Comparison of ENCODE assay signal across 9 cellular contexts in genomic region chr7:122305475-122306319, GRCh38. TPM values are rescaled to one million over a fixed set of nuclear protein-coding genes. Genes with fewer than 3 reads are reported as not detected.
DNase-seq lines count a peak whose midpoint lies in the region; ATAC-seq and TF ChIP-seq lines count a peak whose summit lies in the region.
"Had no signal": no experiment of that assay in that cellular context is flagged by ENCODE, and none has a peak within 500 bp of the region (broad histone marks: within the 10 kb centered on the region; RNA-seq: fewer than 3 reads in every experiment).

No MANE protein-coding gene starts in this region.

- H3K27me3 ChIP-seq in HUES6 (ENCODE audit: control insufficient read depth, insufficient read depth, low read length): peaks cover 100% of the 10 kb centered on the region
- H3K27me3 ChIP-seq in gastrocnemius medialis: peaks cover 97 to 98% (median 98%) of the 10 kb centered on the region in 3 donors
- H3K27me3 ChIP-seq in effector memory CD4-positive, alpha-beta T cell (replicated peaks; ENCODE audit: control insufficient read depth, insufficient read depth, low read length, poor library complexity, severe bottlenecking): peaks cover 20% of the 10 kb centered on the region

- intact Hi-C loops in left ventricle myocardium superior (cut with micrococcal nuclease) (no loop called here), gastrocnemius medialis (cut with DNase I; ENCODE audit: low total_unique reads) (loop anchor here (2.0 kb wide), 1 partner anchor 161 kb away; the partner anchor contains the start of gene AASS)

- H3K9ac ChIP-seq in HUES6 (ENCODE audit: low read length): no peak overlapping the region

- H3K4me3 ChIP-seq in HUES6 (ENCODE audit: low read depth, low read length) (peak overlapping the region; percentile 58), gastrocnemius medialis (peak overlapping the region; percentile 44 to 64 (median 48))
- H3K4me3 ChIP-seq in effector memory CD4-positive, alpha-beta T cell (ENCODE audit: insufficient read depth, low read depth, low read length, poor library complexity, severe bottlenecking): no peak overlapping the region

- DNase-seq in NCI-H748 (lab: John Stamatoyannopoulos, UW; ENCODE audit: unreplicated experiment): peak; percentile 93
- peak; percentile 31 for DNase-seq in left ventricle myocardium superior
- no peak for DNase-seq in gastrocnemius medialis
- DNase-seq in iPS-NIHi7 (ENCODE audit: extremely low spot score): no peak
- DNase-seq in effector memory CD4-positive, alpha-beta T cell: no peak
- no peak for DNase-seq in omental fat pad (ENCODE audit: low spot score)
- DNase-seq: naive thymus-derived CD4-positive, alpha-beta T cell had no signal

- TF ChIP-seq POLR2A in gastrocnemius medialis (IDR thresholded peaks at IDR 0.05): no peak

- TF ChIP-seq CTCF in gastrocnemius medialis (IDR thresholded peaks at IDR 0.05 in 4 of 5, conservative IDR thresholded peaks at IDR 0.05 in 1 of 5) (no peak), omental fat pad (IDR thresholded peaks at IDR 0.05) (no peak)

- H3K36me3 ChIP-seq in HUES6 (ENCODE audit: control insufficient read depth, insufficient read depth, low read length): no peaks in the 10 kb centered on the region
- H3K36me3 ChIP-seq in gastrocnemius medialis: no peaks in the 10 kb centered on the region
- H3K36me3 ChIP-seq in effector memory CD4-positive, alpha-beta T cell (ENCODE audit: control insufficient read depth, insufficient read depth, low read length): no peaks in the 10 kb centered on the region

- H3K4me1 ChIP-seq in HUES6 (ENCODE audit: control insufficient read depth, insufficient read depth, low read length): peaks cover 43% of the 10 kb centered on the region
- H3K4me1 ChIP-seq in gastrocnemius medialis: peaks cover 18 to 20% of the 10 kb centered on the region in 2 donors
- no peaks in the 10 kb centered on the region for H3K4me1 ChIP-seq in effector memory CD4-positive, alpha-beta T cell (ENCODE audit: control insufficient read depth, insufficient read depth, low read length, poor library complexity, severe bottlenecking)

- no peak overlapping the region for H3K27ac ChIP-seq in HUES6 (ENCODE audit: low read depth, low read length)
- H3K27ac ChIP-seq in gastrocnemius medialis: no peak overlapping the region
- no peak overlapping the region for H3K27ac ChIP-seq in effector memory CD4-positive, alpha-beta T cell (ENCODE audit: insufficient read depth, low read length, poor library complexity, severe bottlenecking)

- in situ Hi-C loops in gastrocnemius medialis (cut with MboI; ENCODE audit: low sequenced_read_pairs in 4 of 4): no loop called here

- ATAC-seq in left ventricle myocardium superior (no peak), gastrocnemius medialis (no peak), omental fat pad (ENCODE audit: low FRiP score) (no peak)
- ATAC-seq: naive thymus-derived CD4-positive, alpha-beta T cell had no signal

- no peaks in the 10 kb centered on the region for H3K9me3 ChIP-seq in HUES6 (ENCODE audit: control insufficient read depth, insufficient read depth, low read depth, low read length)
- H3K9me3 ChIP-seq in gastrocnemius medialis: no peaks in the 10 kb centered on the region
- no peaks in the 10 kb centered on the region for H3K9me3 ChIP-seq in effector memory CD4-positive, alpha-beta T cell (ENCODE audit: control insufficient read depth, low read length)

RNA-seq across cellular contexts. Expression of gene FEZF1, which starts 1.1 kb away (rescaled TPM):
- total RNA-seq in left ventricle myocardium superior (not detected), gastrocnemius medialis (not detected), omental fat pad (under 1 TPM in 1 of 4 donors, not detected in 3; 0.19 TPM)
- total RNA-seq: naive thymus-derived CD4-positive, alpha-beta T cell; ureter had no signal

Comparison
In these comparisons a context has a peak if more than half of its experiments do, and no peak if none do; other contexts are left out.
1. DNase-seq: peak in NCI-H748 (single experiment) and left ventricle myocardium superior (single experiment); none in gastrocnemius medialis (0 of 2), iPS-NIHi7 (single experiment), effector memory CD4-positive, alpha-beta T cell (0 of 3) and omental fat pad (single experiment).